In genomic region chr22:41415554-41415953, GRCh38 we compare ENCODE assay signal across 1 cellular context.
TF ChIP-seq lines count a peak whose summit lies in the region.

No MANE protein-coding gene starts in this region.

TF ChIP-seq in HepG2, 621 proteins besides CTCF, POLR2A, EP300 and RAD21:
- no peak for TF ChIP-seq TEF (CRISPR knock-in tag; IDR thresholded peaks at IDR 0.05)
- no peak for TF ChIP-seq ARID2 (CRISPR knock-in tag; IDR thresholded peaks at IDR 0.05; ENCODE audit: borderline replicate concordance)
- TF ChIP-seq TEAD3 (CRISPR knock-in tag; optimal IDR thresholded peaks at IDR 0.05; ENCODE audit: borderline replicate concordance), result no peak
- TF ChIP-seq ZNF609 (CRISPR knock-in tag; IDR thresholded peaks at IDR 0.05; ENCODE audit: borderline replicate concordance), result no peak
- TF ChIP-seq SMAD3 (CRISPR knock-in tag; IDR thresholded peaks at IDR 0.05), result no peak
- no peak for TF ChIP-seq ZNF567 (CRISPR knock-in tag; IDR thresholded peaks at IDR 0.05; ENCODE audit: borderline replicate concordance)
- TF ChIP-seq JUN (CRISPR knock-in tag; IDR thresholded peaks at IDR 0.05), result no peak
- TF ChIP-seq ZKSCAN8 (CRISPR knock-in tag; IDR thresholded peaks at IDR 0.05; ENCODE audit: borderline replicate concordance), result no peak
- TF ChIP-seq PHF5A (CRISPR knock-in tag; IDR thresholded peaks at IDR 0.05; ENCODE audit: low read depth, unreplicated experiment), result no peak
- no peak for TF ChIP-seq GZF1 (CRISPR knock-in tag; IDR thresholded peaks at IDR 0.05)
- no peak for TF ChIP-seq KDM4B (CRISPR knock-in tag; IDR thresholded peaks at IDR 0.05)
- TF ChIP-seq BCLAF1 (IDR thresholded peaks at IDR 0.05), result no peak
- no peak for TF ChIP-seq HMGXB4 (CRISPR knock-in tag; IDR thresholded peaks at IDR 0.05; ENCODE audit: borderline replicate concordance in 1 of 2, low read depth in 1 of 2)
- no peak for TF ChIP-seq ZNF180 (CRISPR knock-in tag; IDR thresholded peaks at IDR 0.05; ENCODE audit: borderline replicate concordance, low read depth)
- no peak for TF ChIP-seq ZNF749 (CRISPR knock-in tag; IDR thresholded peaks at IDR 0.05; ENCODE audit: borderline replicate concordance)
- no peak for TF ChIP-seq E2F2 (CRISPR knock-in tag; IDR thresholded peaks at IDR 0.05; ENCODE audit: borderline replicate concordance)
- TF ChIP-seq TAF1 (CRISPR knock-in tag; IDR thresholded peaks at IDR 0.05), result no peak
- TF ChIP-seq ZSCAN29 (CRISPR knock-in tag; conservative IDR thresholded peaks at IDR 0.05), result no peak
- TF ChIP-seq U2AF1 (optimal IDR thresholded peaks at IDR 0.05; ENCODE audit: low read depth, low read length), result no peak
- no peak for TF ChIP-seq ZEB1 (IDR thresholded peaks at IDR 0.05; ENCODE audit: insufficient replicate concordance, low read depth)
